23 cellular contexts compared by ENCODE assay signal in the genomic region with DNA sequence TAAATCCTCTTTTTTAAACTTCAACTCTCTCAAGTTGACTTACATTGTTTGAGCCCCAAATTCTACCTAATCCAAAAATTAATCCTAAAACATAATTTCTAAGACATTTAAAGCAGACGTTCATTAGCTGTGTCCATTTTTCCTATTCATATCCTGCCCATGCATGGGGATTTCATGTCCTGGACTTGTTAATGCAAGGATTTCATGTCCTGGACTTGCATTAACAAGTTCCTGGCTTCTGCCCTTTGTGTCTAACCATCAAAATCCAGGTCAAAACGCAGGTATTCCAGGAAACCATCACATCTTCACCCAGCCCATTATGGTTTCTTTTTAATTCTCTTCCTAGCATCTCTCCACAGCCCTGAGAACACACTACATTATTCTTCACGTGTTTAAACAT.
"Had no signal": no experiment of that assay in that cellular context is flagged by ENCODE, and none has a peak within 500 bp of the region (broad histone marks: within the 10 kb centered on the region; RNA-seq: fewer than 3 reads in every experiment).

No MANE protein-coding gene starts in this region.

- H3K4me3 ChIP-seq: SJSA1, SK-N-MC had no signal

- ATAC-seq: HepG2 had no signal

- H3K27ac ChIP-seq: SJSA1, SK-N-MC had no signal

- H3K27me3 ChIP-seq: SJSA1 had no signal

- FAIRE-seq: HepG2, RCC 7860 had no signal

- H3K4me1 ChIP-seq: SJSA1 had no signal

- DNase-seq: IMR-90, Karpas-422, KG1, MM.1S, NCI-H1092 treated with DMSO at 0.1 percent for 48 hours, NCI-H1436, NCI-H187, NCI-H2029, NCI-H2081 treated with DMSO at 0.1 percent for 48 hours, NCI-H2171, NCI-H226, NCI-H446, NCI-H510A, NCI-H524 treated with DMSO at 0.1 percent for 48 hours, NCI-H69, NCI-H774, Right ventricle myocardium superior, RPMI8226, SIG-M5 had no signal

- H3K9me3 ChIP-seq: SJSA1 had no signal

- H3K36me3 ChIP-seq: SJSA1 had no signal
